Comparison of ENCODE assay signal across 25 cellular contexts in genomic region chr1:116501870-116502244, GRCh38.
DNase-seq lines count a peak whose midpoint lies in the region; ATAC-seq and TF ChIP-seq lines count a peak whose summit lies in the region.
"Had no signal": no experiment of that assay in that cellular context is flagged by ENCODE, and none has a peak within 500 bp of the region (broad histone marks: within the 10 kb centered on the region; RNA-seq: fewer than 3 reads in every experiment).

No MANE protein-coding gene starts in this region.

- peaks cover 65 to 100% (median 95%) of the 10 kb centered on the region in 10 experiments for H3K4me1 ChIP-seq in BLaER1 treated with 17β-estradiol and CSF1 and Interleukin-3, amounts not matched to agents 10 nM and 100 nM
- H3K4me1 ChIP-seq in tibial nerve, result peaks cover 0 to 9% (median 0%) of the 10 kb centered on the region in 4 donors
- H3K4me1 ChIP-seq: SJCRH30 had no signal

- no peaks in the 10 kb centered on the region for H3K9me3 ChIP-seq in BLaER1 treated with 17β-estradiol and CSF1 and Interleukin-3, amounts not matched to agents 10 nM and 100 nM (replicated peaks in 1 of 11)
- H3K9me3 ChIP-seq in T-helper 17 cell (ENCODE audit: control insufficient read depth, low read length, poor library complexity, severe bottlenecking), result no peaks in the 10 kb centered on the region
- no peaks in the 10 kb centered on the region for H3K9me3 ChIP-seq in tibial nerve
- H3K9me3 ChIP-seq: Peyer's patch, SJCRH30 had no signal

- peak overlapping the region in 10 of 11 experiments; percentile 92 to 99 (median 98); a peak in 18 of 22 replicates for H3K27ac ChIP-seq in BLaER1 treated with 17β-estradiol and CSF1 and Interleukin-3, amounts not matched to agents 10 nM and 100 nM
- H3K27ac ChIP-seq in tibial nerve, result no peak overlapping the region
- H3K27ac ChIP-seq: 22Rv1, C4-2B, SJCRH30 had no signal

- H3K27me3 Mint-ChIP-seq in activated CD8-positive, alpha-beta memory T cell treated with anti-CD3 and anti-CD28 coated beads, Interleukin-2, amount 10 ng/mL, durations not matched to agents 7 days and 5 days, result no peaks in the 10 kb centered on the region
- H3K27me3 Mint-ChIP-seq in T-helper 17 cell (no peaks in the 10 kb centered on the region), memory B cell (no peaks in the 10 kb centered on the region)

- no peak for TF ChIP-seq POLR2A in tibial nerve (IDR thresholded peaks at IDR 0.05)

- TF ChIP-seq EP300 in tibial nerve (IDR thresholded peaks at IDR 0.05), result no peak

- peaks cover 16% of the 10 kb centered on the region for H3K36me3 Mint-ChIP-seq in activated CD8-positive, alpha-beta memory T cell treated with anti-CD3 and anti-CD28 coated beads, Interleukin-2, amount 10 ng/mL, durations not matched to agents 7 days and 5 days
- H3K36me3 Mint-ChIP-seq in T-helper 17 cell (ENCODE audit: low read depth), result no peaks in the 10 kb centered on the region
- H3K36me3 Mint-ChIP-seq in memory B cell, result no peaks in the 10 kb centered on the region

- no peak for ATAC-seq in activated CD8-positive, alpha-beta memory T cell treated with anti-CD3 and anti-CD28 coated beads, Interleukin-2, amount 10 ng/mL, durations not matched to agents 7 days and 5 days
- no peak for ATAC-seq in T-helper 17 cell
- ATAC-seq in memory B cell (ENCODE audit: low read depth), result no peak

- H3K36me3 ChIP-seq in BLaER1 treated with 17β-estradiol and CSF1 and Interleukin-3, amounts not matched to agents 10 nM and 100 nM, result peaks cover 0 to 51% (median 14%) of the 10 kb centered on the region in 11 experiments; a peak in 13 of 22 replicates
- no peaks in the 10 kb centered on the region for H3K36me3 ChIP-seq in tibial nerve
- H3K36me3 ChIP-seq: Peyer's patch, SJCRH30 had no signal

- H3K9me3 Mint-ChIP-seq in activated CD8-positive, alpha-beta memory T cell treated with anti-CD3 and anti-CD28 coated beads, Interleukin-2, amount 10 ng/mL, durations not matched to agents 7 days and 5 days (ENCODE audit: low read depth), result no peaks in the 10 kb centered on the region
- no peaks in the 10 kb centered on the region for H3K9me3 Mint-ChIP-seq in memory B cell

- H3K9ac ChIP-seq in BLaER1 treated with 17β-estradiol and CSF1 and Interleukin-3, amounts not matched to agents 10 nM and 100 nM, result peak overlapping the region in 4 of 11 experiments; percentile 87 to 89 (median 88); a peak in 8 of 22 replicates

- no peaks in the 10 kb centered on the region for H3K27me3 ChIP-seq in BLaER1 treated with 17β-estradiol and CSF1 and Interleukin-3, amounts not matched to agents 10 nM and 100 nM
- no peaks in the 10 kb centered on the region for H3K27me3 ChIP-seq in tibial nerve
- H3K27me3 ChIP-seq: Peyer's patch, SJCRH30 had no signal

- DNase-seq in activated CD8-positive, alpha-beta memory T cell treated with anti-CD3 and anti-CD28 coated beads, Interleukin-2, amount 10 ng/mL, durations not matched to agents 7 days and 5 days, result peak; percentile 12
- DNase-seq in activated CD8-positive, alpha-beta memory T cell treated with anti-CD3 and anti-CD28 coated beads for 24 hours, result no peak
- DNase-seq in T-helper 17 cell, result no peak
- no peak for DNase-seq in memory B cell (ENCODE audit: low spot score in 2 of 2)
- no peak for DNase-seq in NCI-H1930 (lab: John Stamatoyannopoulos, UW)
- no peak for DNase-seq in tibial nerve (ENCODE audit: low spot score in 2 of 2)
- no peak for DNase-seq in stimulated activated CD4-positive, alpha-beta T cell treated with anti-CD3 and anti-CD28 coated beads, Interleukin-4, amount 100 ng/mL, for 4 hours
- DNase-seq: ACHN, EL, GF-D8, GOT3, HCEC 1CT, IMR-90, NCI-H1092 treated with DMSO at 0.1 percent for 48 hours, NCI-H146, NCI-H2081, NCI-H2171, NCI-H345, NCI-H524 treated with DMSO at 0.1 percent for 48 hours, NCI-H82, Peyer's patch, SJCRH30 had no signal

- H4K20me1 ChIP-seq in BLaER1 treated with 17β-estradiol and CSF1 and Interleukin-3, amounts not matched to agents 10 nM and 100 nM, result no peaks in the 10 kb centered on the region

- peak overlapping the region; percentile 69 to 96 (median 84) for H3K4me2 ChIP-seq in BLaER1 treated with 17β-estradiol and CSF1 and Interleukin-3, amounts not matched to agents 10 nM and 100 nM

- H3K4me3 ChIP-seq in BLaER1 treated with 17β-estradiol and CSF1 and Interleukin-3, amounts not matched to agents 10 nM and 100 nM, result no peak overlapping the region
- H3K4me3 ChIP-seq in tibial nerve, result no peak overlapping the region
- H3K4me3 ChIP-seq: Peyer's patch, SJCRH30 had no signal

- peaks cover 64% of the 10 kb centered on the region for H3K4me1 Mint-ChIP-seq in activated CD8-positive, alpha-beta memory T cell treated with anti-CD3 and anti-CD28 coated beads, Interleukin-2, amount 10 ng/mL, durations not matched to agents 7 days and 5 days
- H3K4me1 Mint-ChIP-seq in T-helper 17 cell (peaks cover 52% of the 10 kb centered on the region), memory B cell (peaks cover 30% of the 10 kb centered on the region)

- CTCF ChIA-PET in activated CD8-positive, alpha-beta memory T cell treated with anti-CD3 and anti-CD28 coated beads, Interleukin-2, amount 10 ng/mL, durations not matched to agents 7 days and 5 days (lab: Charles Lee), result interaction anchor here (1.5 to 3.6 kb wide), 3 partner anchors 13 to 363 kb away, joined by 6 to 32 read pairs (median 18); no protein-coding TSS in a partner anchor

- no peak overlapping the region for H3K27ac Mint-ChIP-seq in activated CD8-positive, alpha-beta memory T cell treated with anti-CD3 and anti-CD28 coated beads, Interleukin-2, amount 10 ng/mL, durations not matched to agents 7 days and 5 days
- H3K27ac Mint-ChIP-seq in T-helper 17 cell (peak overlapping the region; percentile 97), memory B cell (peak overlapping the region; percentile 83)

- TF ChIP-seq CTCF in tibial nerve (IDR thresholded peaks at IDR 0.05), result no peak

- H3K4me3 Mint-ChIP-seq in activated CD8-positive, alpha-beta memory T cell treated with anti-CD3 and anti-CD28 coated beads, Interleukin-2, amount 10 ng/mL, durations not matched to agents 7 days and 5 days, result no peak overlapping the region
- H3K4me3 Mint-ChIP-seq in T-helper 17 cell (no peak overlapping the region), memory B cell (no peak overlapping the region)

- 94 to 100% methylated on average over 2 of the region's 2 CpGs for WGBS in tibial nerve, 2 donors

Comparison
In these comparisons a context has a peak if more than half of its experiments do, and no peak if none do; other contexts are left out.
1. H3K27ac ChIP-seq: peak in BLaER1 treated with 17β-estradiol and CSF1 and Interleukin-3, amounts not matched to agents 10 nM and 100 nM (10 of 11); none in tibial nerve (0 of 4).